25 cellular contexts compared by ENCODE assay signal in the genomic region with DNA sequence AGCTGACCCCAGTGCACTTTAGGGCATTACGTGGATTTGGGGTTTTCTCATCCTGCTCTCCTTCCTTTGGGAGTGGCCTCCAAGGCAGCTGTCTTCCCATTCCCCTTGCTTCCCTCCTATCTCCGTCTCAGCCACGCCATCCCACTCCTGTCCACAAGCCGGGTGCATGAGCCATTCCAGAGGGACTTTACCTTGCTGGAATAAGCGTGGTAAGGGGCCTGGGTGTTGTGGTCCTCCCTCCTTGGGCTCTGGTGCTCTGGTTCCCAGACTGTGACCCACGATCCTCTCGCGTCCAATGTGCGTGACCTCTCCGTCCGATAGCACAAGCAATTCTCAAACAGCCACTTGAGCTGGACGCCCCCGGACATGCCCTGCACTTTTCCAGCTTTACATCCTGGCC.
"Had no signal": no experiment of that assay in that cellular context is flagged by ENCODE, and none has a peak within 500 bp of the region (broad histone marks: within the 10 kb centered on the region; RNA-seq: fewer than 3 reads in every experiment).

No MANE protein-coding gene starts in this region.

- ATAC-seq: Panc1, SK-N-SH treated with all-trans-retinoic acid at 6 μM for 48 hours, T-cell had no signal

- H3K27me3 ChIP-seq: SJSA1 had no signal

- H3K9me3 Mint-ChIP-seq: T-cell had no signal

- H3K27ac Mint-ChIP-seq: T-cell had no signal

- H3K36me3 Mint-ChIP-seq: T-cell had no signal

- H3K27ac ChIP-seq: PC-9, SJSA1 had no signal

- H3K4me3 Mint-ChIP-seq: T-cell had no signal

- H3K9me3 ChIP-seq: SJSA1 had no signal

- H3K4me2 ChIP-seq: PC-9 had no signal

- DNase-seq: MM.1S, MV-4-11, NCI-H1092, NCI-H1105, NCI-H1417 treated with DMSO at 0.1 percent for 48 hours, NCI-H1436 treated with DMSO at 0.1 percent for 48 hours, NCI-H1694 treated with DMSO at 0.1 percent for 48 hours, NCI-H187 treated with DMSO at 0.1 percent for 48 hours, NCI-H2081, NCI-H2171 treated with DMSO at 0.1 percent for 48 hours, NCI-H2227 treated with DMSO at 0.1 percent for 48 hours, NCI-H345, NCI-H446, NCI-H510A treated with DMSO at 0.1 percent for 48 hours, NCI-H524 treated with DMSO at 0.1 percent for 48 hours, NCI-H526 treated with DMSO at 0.1 percent for 48 hours, NCI-H774, PC-9, Right ventricle myocardium superior, RPMI8226, SHP77 treated with DMSO at 0.1 percent for 48 hours, T-cell had no signal

- H3K36me3 ChIP-seq: SJSA1 had no signal

- H3K4me3 ChIP-seq: PC-9, SJSA1 had no signal

- H3K4me1 ChIP-seq: SJSA1 had no signal

- H2AFZ ChIP-seq: PC-9 had no signal
